Comparison of ENCODE assay signal across 1 cellular context in genomic region chr1:186754542-186755150, GRCh38.
TF ChIP-seq lines count a peak whose summit lies in the region.

No MANE protein-coding gene starts in this region.

TF ChIP-seq in SK-N-SH treated with all-trans-retinoic acid at 6 μM for 48 hours, 23 proteins besides CTCF, POLR2A, EP300 and RAD21 (continued from another document):
- no peak for TF ChIP-seq OSR1 (CRISPR knock-in tag; IDR thresholded peaks at IDR 0.05)
- no peak for TF ChIP-seq ZC3H10 (CRISPR knock-in tag; IDR thresholded peaks at IDR 0.05)
- no peak for TF ChIP-seq ZNF8 (CRISPR knock-in tag; IDR thresholded peaks at IDR 0.05)
- TF ChIP-seq POU6F1 (CRISPR knock-in tag; IDR thresholded peaks at IDR 0.05; ENCODE audit: borderline replicate concordance, low read depth), result no peak
TF ChIP-seq in SK-N-SH treated with all-trans-retinoic acid at 6 μM for 48 hours: peak in this region for 0.
